Comparison of ENCODE assay signal across 31 cellular contexts in the genomic region with DNA sequence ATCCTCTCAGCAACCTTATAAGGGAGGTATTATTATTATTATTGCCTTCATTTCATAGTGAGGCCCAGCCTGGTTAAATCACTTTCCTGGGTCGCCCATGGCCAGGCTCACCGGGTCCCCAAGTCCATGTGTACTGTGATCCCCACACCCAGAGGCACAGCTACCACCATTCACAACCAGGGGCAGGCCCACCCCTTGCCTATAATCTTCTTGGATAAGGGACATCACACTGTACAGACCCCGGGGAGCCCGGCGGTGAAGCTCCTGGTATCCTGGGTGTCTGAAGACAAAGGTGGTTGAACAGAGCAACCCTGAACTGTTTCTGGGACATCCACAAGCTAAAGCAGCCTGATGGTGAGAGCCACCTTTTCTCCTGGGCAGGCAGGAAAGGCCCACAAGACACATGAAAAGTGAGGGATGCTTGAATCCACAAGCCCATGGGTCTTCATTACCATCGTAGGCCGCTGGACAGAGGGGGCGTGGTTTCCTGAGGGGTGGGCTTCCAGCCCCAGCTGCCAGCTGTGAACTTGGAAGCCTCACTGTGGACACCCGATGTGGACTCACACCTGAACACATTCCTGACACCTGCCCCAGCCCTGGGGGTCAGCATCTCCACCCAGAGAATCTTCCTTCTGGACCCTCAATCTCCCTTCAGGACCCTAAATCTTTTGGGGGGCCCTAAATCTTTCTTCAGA.
"Had no signal": no experiment of that assay in that cellular context is flagged by ENCODE, and none has a peak within 500 bp of the region (broad histone marks: within the 10 kb centered on the region; RNA-seq: fewer than 3 reads in every experiment).

No MANE protein-coding gene starts in this region.

- H3K36me3 ChIP-seq: adrenal gland, gastrocnemius medialis had no signal

- H3K4me3 ChIP-seq: adrenal gland, body of pancreas, coronary artery, dorsolateral prefrontal cortex, gastrocnemius medialis had no signal

- H3K9me3 Mint-ChIP-seq: activated CD4-positive, alpha-beta memory T cell treated with anti-CD3 and anti-CD28 coated beads, Interleukin-2, amount 10 ng/mL, durations not matched to agents 7 days and 5 days; activated CD4-positive, alpha-beta T cell treated with anti-CD3 and anti-CD28 coated beads, Interleukin-2, amount 10 ng/mL, durations not matched to agents 7 days and 5 days; activated naive CD4-positive, alpha-beta T cell treated with anti-CD3 and anti-CD28 coated beads for 36 hours; activated naive CD4-positive, alpha-beta T cell treated with anti-CD3 and anti-CD28 coated beads, Interleukin-2, amount 50 U/mL, for 24 hours; activated naive CD8-positive, alpha-beta T cell treated with anti-CD3 and anti-CD28 coated beads for 36 hours; activated naive CD8-positive, alpha-beta T cell treated with anti-CD3 and anti-CD28 coated beads, Interleukin-2, amount 50 U/mL, for 24 hours; activated T-cell treated with anti-CD3 and anti-CD28 coated beads, Interleukin-2, amount 50 U/mL, for 24 hours; activated T-cell treated with anti-CD3 and anti-CD28 coated beads, Interleukin-2, amount 50 U/mL, for 72 hours; endodermal cell; T-cell; T-helper 1 cell treated with Interleukin-12 subunit alpha and Interleukin-12 subunit beta and Interleukin-4 antibody, amounts not matched to agents 30 μg/mL and 1 μg/mL, for 36 hours; WTC11 had no signal

- H3K4me1 ChIP-seq: adrenal gland, foreskin keratinocyte, gastrocnemius medialis had no signal

- H3K27me3 Mint-ChIP-seq: activated CD4-positive, alpha-beta T cell treated with anti-CD3 and anti-CD28 coated beads, Interleukin-2, amount 10 ng/mL, durations not matched to agents 7 days and 5 days; activated naive CD4-positive, alpha-beta T cell treated with anti-CD3 and anti-CD28 coated beads, Interleukin-2, amount 50 U/mL, for 24 hours; activated naive CD8-positive, alpha-beta T cell treated with anti-CD3 and anti-CD28 coated beads for 36 hours had no signal

- H3K4me1 Mint-ChIP-seq: activated CD4-positive, alpha-beta memory T cell treated with anti-CD3 and anti-CD28 coated beads, Interleukin-2, amount 10 ng/mL, durations not matched to agents 7 days and 5 days; activated CD4-positive, alpha-beta T cell treated with anti-CD3 and anti-CD28 coated beads, Interleukin-2, amount 10 ng/mL, durations not matched to agents 7 days and 5 days; activated naive CD4-positive, alpha-beta T cell treated with anti-CD3 and anti-CD28 coated beads, Interleukin-2, amount 50 U/mL, for 24 hours; activated naive CD8-positive, alpha-beta T cell treated with anti-CD3 and anti-CD28 coated beads for 36 hours; activated naive CD8-positive, alpha-beta T cell treated with anti-CD3 and anti-CD28 coated beads, Interleukin-2, amount 50 U/mL, for 24 hours; T-cell had no signal

- H3K4me3 Mint-ChIP-seq: activated CD4-positive, alpha-beta memory T cell treated with anti-CD3 and anti-CD28 coated beads, Interleukin-2, amount 10 ng/mL, durations not matched to agents 7 days and 5 days; activated CD4-positive, alpha-beta T cell treated with anti-CD3 and anti-CD28 coated beads, Interleukin-2, amount 10 ng/mL, durations not matched to agents 7 days and 5 days; activated naive CD4-positive, alpha-beta T cell treated with anti-CD3 and anti-CD28 coated beads for 36 hours; activated naive CD4-positive, alpha-beta T cell treated with anti-CD3 and anti-CD28 coated beads, Interleukin-2, amount 50 U/mL, for 24 hours; activated naive CD8-positive, alpha-beta T cell treated with anti-CD3 and anti-CD28 coated beads for 36 hours; activated naive CD8-positive, alpha-beta T cell treated with anti-CD3 and anti-CD28 coated beads, Interleukin-2, amount 50 U/mL, for 24 hours; activated T-cell treated with anti-CD3 and anti-CD28 coated beads, Interleukin-2, amount 50 U/mL, for 24 hours; activated T-cell treated with anti-CD3 and anti-CD28 coated beads, Interleukin-2, amount 50 U/mL, for 72 hours; dendritic cell treated with granulocyte-macrophage colony-stimulating factor and Interleukin-4, amounts not matched to agents 40 ng/mL and 50 ng/mL, for 4 days; endodermal cell; T-cell; T-helper 1 cell treated with Interleukin-12 subunit alpha and Interleukin-12 subunit beta and Interleukin-4 antibody, amounts not matched to agents 30 μg/mL and 1 μg/mL, for 36 hours; WTC11 had no signal

- H3K27ac ChIP-seq: adrenal gland, body of pancreas, coronary artery, dorsolateral prefrontal cortex, foreskin keratinocyte, gastrocnemius medialis, VCaP had no signal

- H3K27ac Mint-ChIP-seq: activated CD4-positive, alpha-beta memory T cell treated with anti-CD3 and anti-CD28 coated beads, Interleukin-2, amount 10 ng/mL, durations not matched to agents 7 days and 5 days; activated CD4-positive, alpha-beta T cell treated with anti-CD3 and anti-CD28 coated beads, Interleukin-2, amount 10 ng/mL, durations not matched to agents 7 days and 5 days; activated naive CD4-positive, alpha-beta T cell treated with anti-CD3 and anti-CD28 coated beads for 36 hours; activated naive CD4-positive, alpha-beta T cell treated with anti-CD3 and anti-CD28 coated beads, Interleukin-2, amount 50 U/mL, for 24 hours; activated naive CD8-positive, alpha-beta T cell treated with anti-CD3 and anti-CD28 coated beads for 36 hours; activated naive CD8-positive, alpha-beta T cell treated with anti-CD3 and anti-CD28 coated beads, Interleukin-2, amount 50 U/mL, for 24 hours; activated T-cell treated with anti-CD3 and anti-CD28 coated beads, Interleukin-2, amount 50 U/mL, for 24 hours; activated T-cell treated with anti-CD3 and anti-CD28 coated beads, Interleukin-2, amount 50 U/mL, for 72 hours; dendritic cell treated with granulocyte-macrophage colony-stimulating factor and Interleukin-4, amounts not matched to agents 40 ng/mL and 50 ng/mL, for 4 days; endodermal cell; T-cell; T-helper 1 cell treated with Interleukin-12 subunit alpha and Interleukin-12 subunit beta and Interleukin-4 antibody, amounts not matched to agents 30 μg/mL and 1 μg/mL, for 36 hours; WTC11 had no signal

- DNase-seq: activated CD4-positive, alpha-beta memory T cell treated with anti-CD3 and anti-CD28 coated beads, Interleukin-2, amount 10 ng/mL, durations not matched to agents 7 days and 5 days; activated CD4-positive, alpha-beta T cell treated with anti-CD3 and anti-CD28 coated beads for 1 hour; activated CD4-positive, alpha-beta T cell treated with anti-CD3 and anti-CD28 coated beads for 4 hours; activated CD4-positive, alpha-beta T cell treated with anti-CD3 and anti-CD28 coated beads, Interleukin-2, amount 10 ng/mL, durations not matched to agents 7 days and 5 days; activated CD4-positive, alpha-beta T cell treated with anti-CD3 and anti-CD28 coated beads, Interleukin-2, amount 50 U/mL, for 4 hours; activated CD8-positive, alpha-beta memory T cell treated with anti-CD3 and anti-CD28 coated beads, Interleukin-2, amount 50 U/mL, for 48 hours; activated naive CD4-positive, alpha-beta T cell treated with anti-CD3 and anti-CD28 coated beads for 36 hours; activated naive CD8-positive, alpha-beta T cell treated with anti-CD3 and anti-CD28 coated beads for 36 hours; activated naive CD8-positive, alpha-beta T cell treated with anti-CD3 and anti-CD28 coated beads, Interleukin-2, amount 50 U/mL, for 24 hours; activated T-cell treated with anti-CD3 and anti-CD28 coated beads for 4 hours; activated T-cell treated with anti-CD3 and anti-CD28 coated beads, Interleukin-2, amount 50 U/mL, for 24 hours; activated T-cell treated with anti-CD3 and anti-CD28 coated beads, Interleukin-2, amount 50 U/mL, for 72 hours; adrenal gland; body of pancreas; central memory CD4-positive, alpha-beta T cell; cerebellar nuclear complex; dorsolateral prefrontal cortex; effector memory CD4-positive, alpha-beta T cell; endodermal cell; foreskin keratinocyte; gastrocnemius medialis; SW 1271; T-cell; T-helper 9 cell had no signal

- H3K27me3 ChIP-seq: adrenal gland, body of pancreas, gastrocnemius medialis had no signal

- ATAC-seq: activated naive CD8-positive, alpha-beta T cell treated with anti-CD3 and anti-CD28 coated beads, Interleukin-2, amount 50 U/mL, for 24 hours; activated T-cell treated with anti-CD3 and anti-CD28 coated beads, Interleukin-2, amount 50 U/mL, for 72 hours; body of pancreas; esophagus mucosa; foreskin keratinocyte; gastrocnemius medialis; T-cell; WTC11 had no signal

- H3K9me3 ChIP-seq: adrenal gland, body of pancreas, gastrocnemius medialis had no signal
